ENCODE assay signal across 10 cellular contexts in the genomic region with DNA sequence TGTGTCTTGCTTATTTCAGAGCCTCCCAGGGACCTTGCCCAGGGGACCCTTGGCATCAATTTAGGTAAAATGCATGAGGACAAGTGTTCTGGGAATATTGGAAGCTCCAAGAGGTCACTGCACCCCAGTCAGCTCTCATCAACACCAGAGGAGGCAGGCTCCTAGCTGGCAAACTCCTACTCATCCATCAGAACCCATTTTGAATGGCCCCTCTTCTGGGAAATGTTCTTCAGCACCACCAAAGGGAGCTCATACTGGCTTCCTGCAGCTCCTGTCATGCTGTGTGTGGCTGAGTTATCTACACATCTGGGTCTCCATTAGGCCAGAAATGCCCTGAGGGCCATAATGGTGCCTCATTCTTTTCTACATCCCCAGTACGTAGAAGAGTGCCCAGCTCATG. TPM values are rescaled to one million over a fixed set of nuclear protein-coding genes. Genes with fewer than 3 reads are reported as not detected.
"Had no signal": no experiment of that assay in that cellular context is flagged by ENCODE, and none has a peak within 500 bp of the region (broad histone marks: within the 10 kb centered on the region; RNA-seq: fewer than 3 reads in every experiment).

No MANE protein-coding gene starts in this region.

- DNase-seq: H9, HCEC 1CT, HFFc6 had no signal

- H3K4me3 ChIP-seq: GM23338 had no signal

- FAIRE-seq: H1, H54, HepG2 had no signal

- H3K4me2 ChIP-seq: GM23338 had no signal

- H2AFZ ChIP-seq: GM23338 had no signal

- H3K27ac ChIP-seq: HL-60 had no signal

- ATAC-seq: GM23338, HepG2 had no signal

RNA-seq across cellular contexts. Expression of a gene that starts 17.7 kb away (rescaled TPM):
- total RNA-seq: HepG2, HFFc6, HT1080 had no signal
- polyA plus RNA-seq: HepG2, IgD-negative memory B cell had no signal

RNA-seq across cellular contexts. Expression of a gene that starts 54.6 kb away (rescaled TPM):
- polyA plus RNA-seq: IgD-negative memory B cell had no signal
